In the genomic region with DNA sequence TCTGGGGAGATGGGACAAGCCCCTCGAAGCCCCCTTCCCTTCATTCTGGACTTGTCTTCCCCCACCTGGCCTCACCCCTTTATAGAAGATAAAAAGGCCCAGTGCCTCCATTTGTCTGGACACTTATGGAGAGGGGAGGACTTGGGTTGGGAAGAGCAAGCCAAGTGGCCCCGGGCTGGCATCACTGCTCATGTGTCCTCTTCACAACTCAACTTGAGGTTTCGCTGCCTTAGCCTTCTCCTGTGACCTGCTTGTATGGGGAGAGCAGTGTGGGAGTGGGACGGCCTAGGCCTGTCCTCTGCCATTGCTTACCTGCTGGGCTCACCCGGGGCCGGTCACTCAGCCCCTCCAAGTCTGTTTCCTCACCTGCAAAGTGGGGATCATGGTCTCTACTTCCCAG, we compare ENCODE assay signal across 9 cellular contexts. TPM values are rescaled to one million over a fixed set of nuclear protein-coding genes. Genes with fewer than 3 reads are reported as not detected.
DNase-seq lines count a peak whose midpoint lies in the region; ATAC-seq and TF ChIP-seq lines count a peak whose summit lies in the region.
"Had no signal": no experiment of that assay in that cellular context is flagged by ENCODE, and none has a peak within 500 bp of the region (broad histone marks: within the 10 kb centered on the region; RNA-seq: fewer than 3 reads in every experiment).

No MANE protein-coding gene starts in this region.

- TF ChIP-seq CTCF in HCT116 (IDR thresholded peaks at IDR 0.05 in 2 of 3, conservative IDR thresholded peaks at IDR 0.05 in 1 of 3; ENCODE audit: borderline replicate concordance in 1 of 3, insufficient read depth in 1 of 3, low read depth in 2 of 3, low read length in 2 of 3) (no peak), lower lobe of right lung (IDR thresholded peaks at IDR 0.05) (no peak), GM13976 (IDR thresholded peaks at IDR 0.05; ENCODE audit: borderline replicate concordance, control extremely low read depth, extremely low read depth, insufficient read depth, missing control alignments) (no peak)

- peaks cover 9% of the 10 kb centered on the region for H3K4me1 ChIP-seq in ACC112 (ENCODE audit: control insufficient read depth, insufficient read depth, low read length, unreplicated experiment)
- H3K4me1 ChIP-seq in HCT116 (ENCODE audit: control insufficient read depth in 1 of 2, insufficient read depth in 2 of 2, low read length in 2 of 2) = peaks cover 16 to 43% of the 10 kb centered on the region in 2 experiments
- peaks cover 42% of the 10 kb centered on the region for H3K4me1 ChIP-seq in lower lobe of right lung

- POLR2A ChIA-PET in HCT116 (lab: Charles Lee) = interaction anchor here (1.0 to 2.4 kb wide), 3 partner anchors 10 to 50 kb away, joined by 3 to 12 read pairs (median 10); a partner anchor contains a TSS

- no peak overlapping the region for H2AFZ ChIP-seq in ACC112 (ENCODE audit: low read length, unreplicated experiment)
- no peak overlapping the region for H2AFZ ChIP-seq in HCT116 (ENCODE audit: low read depth, low read length, poor library complexity, severe bottlenecking)

- peak overlapping the region; percentile 74 for H3K4me3 Mint-ChIP-seq in activated naive CD8-positive, alpha-beta T cell treated with anti-CD3 and anti-CD28 coated beads, Interleukin-2, amount 50 U/mL, for 24 hours

- H3K36me3 ChIP-seq in ACC112 (ENCODE audit: insufficient read depth, low read length) = no peaks in the 10 kb centered on the region
- peaks cover 5 to 17% of the 10 kb centered on the region in 2 experiments; a peak in 3 of 4 replicates for H3K36me3 ChIP-seq in HCT116 (ENCODE audit: control insufficient read depth in 1 of 2, insufficient read depth in 2 of 2, low read length in 2 of 2)
- no peaks in the 10 kb centered on the region for H3K36me3 ChIP-seq in lower lobe of right lung

- no peaks in the 10 kb centered on the region for H3K9me3 Mint-ChIP-seq in activated naive CD8-positive, alpha-beta T cell treated with anti-CD3 and anti-CD28 coated beads, Interleukin-2, amount 50 U/mL, for 24 hours

- H3K27me3 Mint-ChIP-seq in activated naive CD8-positive, alpha-beta T cell treated with anti-CD3 and anti-CD28 coated beads, Interleukin-2, amount 50 U/mL, for 24 hours = peaks cover 19% of the 10 kb centered on the region

- H3K27ac Mint-ChIP-seq in activated naive CD8-positive, alpha-beta T cell treated with anti-CD3 and anti-CD28 coated beads, Interleukin-2, amount 50 U/mL, for 24 hours = no peak overlapping the region

- H3K9me3 ChIP-seq in HCT116 (ENCODE audit: control insufficient read depth in 1 of 2, insufficient read depth in 1 of 2, low read depth in 1 of 2, low read length in 2 of 2) (no peaks in the 10 kb centered on the region), lower lobe of right lung (no peaks in the 10 kb centered on the region)

- TSS peak; percentile 42 for BruUV-seq in HCT116 (replicated peaks; lab: Mats Ljungman, UMichigan)

- peak overlapping the region; percentile 94 for H3K4me3 ChIP-seq in ACC112 (ENCODE audit: low read depth, low read length)
- peak overlapping the region; percentile 66 to 79 for H3K4me3 ChIP-seq in HCT116 (replicated peaks in 1 of 2; ENCODE audit: low read depth in 1 of 2, low read length in 2 of 2)
- H3K4me3 ChIP-seq in lower lobe of right lung = peak overlapping the region; percentile 86

- intact Hi-C loops in HCT116 (cut with micrococcal nuclease) = no loop called here
- intact Hi-C loops in lower lobe of right lung (cut with DNase I) = no loop called here

- H3K36me3 Mint-ChIP-seq in activated naive CD8-positive, alpha-beta T cell treated with anti-CD3 and anti-CD28 coated beads, Interleukin-2, amount 50 U/mL, for 24 hours (ENCODE audit: low read depth) = peaks cover 18% of the 10 kb centered on the region

- peak overlapping the region; percentile 91 for H3K9ac ChIP-seq in HCT116 (ENCODE audit: low read length)

- H4K20me1 ChIP-seq in HCT116 (ENCODE audit: insufficient read depth) = peaks cover 6% of the 10 kb centered on the region; the same call in 1 of the 2 replicates

- no peak for TF ChIP-seq RAD21 in HCT116 (IDR thresholded peaks at IDR 0.05; ENCODE audit: low read depth)

- no peak for DNase-seq in HCT116 (ENCODE audit: low read depth, low spot score)
- DNase-seq in activated naive CD8-positive, alpha-beta T cell treated with anti-CD3 and anti-CD28 coated beads, Interleukin-2, amount 50 U/mL, for 24 hours = no peak
- no peak for DNase-seq in lower lobe of right lung
- no peak for DNase-seq in GM13976 (ENCODE audit: low spot score)
- DNase-seq in DMS153 treated with DMSO at 0.1 percent for 48 hours (lab: John Stamatoyannopoulos, UW; ENCODE audit: unreplicated experiment) = no peak
- DNase-seq in central memory CD4-positive, alpha-beta T cell = no peak

- no peak overlapping the region for H3K27ac ChIP-seq in ACC112 (ENCODE audit: low read depth, low read length)
- peak overlapping the region; percentile 95 for H3K27ac ChIP-seq in HCT116 (ENCODE audit: low read depth, low read length)
- no peak overlapping the region for H3K27ac ChIP-seq in lower lobe of right lung

- no peak for TF ChIP-seq POLR2A in HCT116 (IDR thresholded peaks at IDR 0.05; ENCODE audit: borderline replicate concordance, extremely low read depth, insufficient read depth, insufficient read length)

- in situ Hi-C loops in GM13976 (cut with MboI; ENCODE audit: low sequenced_read_pairs, unreplicated experiment) = no loop called here

- peak overlapping the region; percentile 89 for H3K4me2 ChIP-seq in HCT116 (ENCODE audit: low read length)

- CTCF ChIA-PET in HCT116 (lab: Charles Lee) = interaction anchor here (0.6 to 1.3 kb wide), 3 partner anchors 8 to 57 kb away, joined by 3 to 6 read pairs (median 4); no protein-coding TSS in a partner anchor

- H3K27me3 ChIP-seq in ACC112 (ENCODE audit: insufficient read depth, low read length) (peaks cover 22% of the 10 kb centered on the region; the same call in 1 of the 2 replicates), HCT116 (ENCODE audit: insufficient read depth, low read length) (no peaks in the 10 kb centered on the region), lower lobe of right lung (ENCODE audit: low read depth) (peaks cover 28% of the 10 kb centered on the region)

- H3K79me2 ChIP-seq in ACC112 (ENCODE audit: control insufficient read depth, insufficient read depth, low read length, unreplicated experiment) (no peaks in the 10 kb centered on the region), HCT116 (ENCODE audit: insufficient read depth, low read length) (peaks cover 39% of the 10 kb centered on the region)

- no peak for ATAC-seq in HCT116
- ATAC-seq in activated naive CD8-positive, alpha-beta T cell treated with anti-CD3 and anti-CD28 coated beads, Interleukin-2, amount 50 U/mL, for 24 hours = no peak
- no peak for ATAC-seq in lower lobe of right lung
- no peak for ATAC-seq in activated CD4-positive, CD25-positive, alpha-beta regulatory T cell treated with anti-CD3 and anti-CD28 coated beads, Interleukin-2, amount 50 U/mL, for 24 hours

- RAD21 ChIA-PET in HCT116 (lab: Charles Lee; ENCODE audit: low non-redundant PET in 1 of 2, low total read pairs in 2 of 2, uncharacterized antibody in 2 of 2, unreplicated experiment in 2 of 2) = no interaction called here

- peaks cover 24% of the 10 kb centered on the region for H3K4me1 Mint-ChIP-seq in activated naive CD8-positive, alpha-beta T cell treated with anti-CD3 and anti-CD28 coated beads, Interleukin-2, amount 50 U/mL, for 24 hours

- H3K9me2 ChIP-seq in HCT116 (ENCODE audit: insufficient read depth) = no peaks in the 10 kb centered on the region

TF ChIP-seq in HCT116, 20 proteins besides CTCF, POLR2A, EP300 and RAD21:
- no peak for TF ChIP-seq EZH2phosphoT487 (IDR thresholded peaks at IDR 0.05; ENCODE audit: borderline replicate concordance)
- no peak for TF ChIP-seq EGR1 (IDR thresholded peaks at IDR 0.05; ENCODE audit: low read depth)
- no peak for TF ChIP-seq ELF1 (IDR thresholded peaks at IDR 0.05; ENCODE audit: borderline replicate concordance, low read depth)
- no peak for TF ChIP-seq SP1 (IDR thresholded peaks at IDR 0.05; ENCODE audit: low read depth)
- no peak for TF ChIP-seq YY1 (IDR thresholded peaks at IDR 0.05; ENCODE audit: extremely low read depth, insufficient replicate concordance, low read depth, low read length)
- TF ChIP-seq ZNF274 (IDR thresholded peaks at IDR 0.05; ENCODE audit: low read depth, low read length) = no peak
- no peak for TF ChIP-seq SIN3A (IDR thresholded peaks at IDR 0.05; ENCODE audit: low read depth)
- TF ChIP-seq TCF7L2 (IDR thresholded peaks at IDR 0.05; ENCODE audit: borderline replicate concordance, extremely low read depth, insufficient read depth, insufficient read length) = no peak

RNA-seq across cellular contexts. Expression of a gene that starts 1.4 kb away (rescaled TPM):
- total RNA-seq in HCT116 (2021; ENCODE audit: unreplicated experiment) (45.6 TPM), lower lobe of right lung (10.8 TPM)
- 24.8 and 27.4 TPM in 2 replicates for polyA plus RNA-seq in HCT116 (2012)

RNA-seq across cellular contexts. Expression of a gene that starts 6.5 kb away (rescaled TPM):
- total RNA-seq in HCT116 (2021; ENCODE audit: unreplicated experiment) = 14.1 TPM
- 5.7 and 6.9 TPM in 2 replicates for polyA plus RNA-seq in HCT116 (2012)
- not detected for total RNA-seq in lower lobe of right lung
- total RNA-seq: lung microvascular endothelial cell had no signal

RNA-seq across cellular contexts. Expression of a gene that starts 9.7 kb away (rescaled TPM):
- total RNA-seq in HCT116 (2021; ENCODE audit: unreplicated experiment) = 104 TPM
- polyA plus RNA-seq in HCT116 (2012) = 59.4 and 70.5 TPM in 2 replicates
- 4.0 TPM for total RNA-seq in lower lobe of right lung

RNA-seq across cellular contexts. Expression of a gene that starts 42.2 kb away (rescaled TPM):
- total RNA-seq in HCT116 (2021; ENCODE audit: unreplicated experiment) (0.76 TPM), lower lobe of right lung (1.0 TPM)
- polyA plus RNA-seq in HCT116 (2012) = 0.96 and 1.4 TPM in 2 replicates
- total RNA-seq: lung microvascular endothelial cell had no signal

RNA-seq across cellular contexts. Expression of a gene that starts 47.4 kb away (rescaled TPM):
- total RNA-seq in HCT116 (2021; ENCODE audit: unreplicated experiment) = 0.49 TPM
- polyA plus RNA-seq in HCT116 (2012) = 0.11 and 0.21 TPM in 2 replicates
- total RNA-seq in lower lobe of right lung = not detected
- total RNA-seq: lung microvascular endothelial cell had no signal

Comparison
In these comparisons a context has a peak if more than half of its experiments do, and no peak if none do; other contexts are left out.
1. RNA of a gene that starts 6.5 kb away (total RNA-seq): 14.1 TPM in HCT116 (single experiment); not detected in lower lobe of right lung (single experiment); every median in the first group is over 10 times any median in the second.
2. RNA of a gene that starts 9.7 kb away (total RNA-seq): 104 TPM in HCT116 (single experiment); 4.0 TPM in lower lobe of right lung (single experiment); every median in the first group is over 10 times any median in the second.
3. Peak in every context shown above with its lines, with median percentiles within 50 percentile points of each other: H3K4me3 ChIP-seq.